11 cellular contexts compared by ENCODE assay signal in the genomic region with DNA sequence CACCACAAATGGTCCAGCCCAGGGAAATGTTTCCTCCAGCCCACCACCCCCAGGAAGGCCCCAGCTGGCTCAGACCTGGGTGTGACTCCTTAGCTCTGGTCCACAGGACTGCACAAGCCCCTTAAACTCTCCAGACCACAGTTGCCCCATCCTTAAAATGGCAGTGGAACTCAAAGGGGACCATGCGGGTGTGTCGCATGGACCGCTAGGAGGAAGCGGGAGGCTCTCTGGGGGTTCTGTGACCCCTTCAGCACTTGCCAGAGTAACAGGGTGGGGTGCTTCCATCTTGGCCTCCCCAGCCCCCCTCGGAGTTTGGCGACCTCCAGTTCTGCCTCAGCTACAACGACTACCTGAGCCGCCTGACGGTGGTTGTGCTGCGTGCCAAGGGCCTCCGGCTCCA. TPM values are rescaled to one million over a fixed set of nuclear protein-coding genes. Genes with fewer than 3 reads are reported as not detected.
"Had no signal": no experiment of that assay in that cellular context is flagged by ENCODE, and none has a peak within 500 bp of the region (broad histone marks: within the 10 kb centered on the region; RNA-seq: fewer than 3 reads in every experiment).

No MANE protein-coding gene starts in this region.

RNA-seq across cellular contexts. Expression of a gene that starts 27.7 kb away (rescaled TPM):
- total RNA-seq: activated B cell treated with CpG ODN at 0.5 μM for 24 hours; activated CD4-positive, alpha-beta memory T cell treated with anti-CD3 and anti-CD28 coated beads, Interleukin-2, amount 10 ng/mL, durations not matched to agents 7 days and 5 days; activated CD4-positive, alpha-beta T cell treated with anti-CD3 and anti-CD28 coated beads, Interleukin-2, amount 10 ng/mL, durations not matched to agents 7 days and 5 days; activated CD8-positive, alpha-beta T cell treated with anti-CD3 and anti-CD28 coated beads, Interleukin-2, amount 10 ng/mL, durations not matched to agents 7 days and 5 days; activated naive CD4-positive, alpha-beta T cell treated with anti-CD3 and anti-CD28 coated beads for 36 hours; activated naive CD4-positive, alpha-beta T cell treated with anti-CD3 and anti-CD28 coated beads, Interleukin-2, amount 50 U/mL, for 72 hours; activated naive CD8-positive, alpha-beta T cell treated with anti-CD3 and anti-CD28 coated beads for 36 hours; activated T-cell treated with anti-CD3 and anti-CD28 coated beads, Interleukin-2, amount 50 U/mL, for 4 hours; activated T-cell treated with anti-CD3 and anti-CD28 coated beads, Interleukin-2, amount 50 U/mL, for 72 hours; activated T-helper 1 cell treated with anti-CD3 and anti-CD28 coated beads, Interleukin-12 subunit alpha, Interleukin-12 subunit beta, Interleukin-2, Interleukin-4 antibody, amounts not matched to agents 30 ng/mL and 10 ng/mL and 1 ng/mL, durations not matched to agents 14 hours and 24 hours and 36 hours; activated T-helper 17 cell treated with anti-CD3 and anti-CD28 coated beads, Interleukin-2, amount 50 U/mL, for 72 hours had no signal
